16 cellular contexts compared by ENCODE assay signal in genomic region chr2:164522561-164522981, GRCh38.
"Had no signal": no experiment of that assay in that cellular context is flagged by ENCODE, and none has a peak within 500 bp of the region (broad histone marks: within the 10 kb centered on the region; RNA-seq: fewer than 3 reads in every experiment).

No MANE protein-coding gene starts in this region.

- FAIRE-seq: islet of Langerhans had no signal

- H3K4me3 ChIP-seq: esophagus muscularis mucosa, heart left ventricle, left ventricle myocardium inferior, sigmoid colon, stomach, thoracic aorta had no signal

- DNase-seq: activated CD4-positive, alpha-beta T cell treated with anti-CD3 and anti-CD28 coated beads, Interleukin-2, amount 50 U/mL, for 48 hours; activated CD4-positive, CD25-positive, alpha-beta regulatory T cell treated with anti-CD3 and anti-CD28 coated beads, Interleukin-2, amount 50 U/mL, for 72 hours; activated CD8-positive, alpha-beta memory T cell treated with anti-CD3 and anti-CD28 coated beads, Interleukin-2, amount 10 ng/mL, durations not matched to agents 7 days and 5 days; activated effector memory CD4-positive, alpha-beta T cell treated with Interleukin-2 at 50 U/mL for 16 hours; activated T-cell treated with anti-CD3 and anti-CD28 coated beads, Interleukin-2, amount 50 U/mL, for 24 hours; dermis blood vessel endothelial cell; heart left ventricle; left ventricle myocardium inferior; sigmoid colon; stimulated activated CD4-positive, alpha-beta T cell treated with anti-CD3 and anti-CD28 coated beads, Interleukin-4, amount 100 ng/mL, for 24 hours; stomach; T-helper 2 cell had no signal

- ATAC-seq: activated CD8-positive, alpha-beta memory T cell treated with anti-CD3 and anti-CD28 coated beads, Interleukin-2, amount 10 ng/mL, durations not matched to agents 7 days and 5 days; activated naive CD4-positive, alpha-beta T cell treated with anti-CD3 and anti-CD28 coated beads, Interleukin-2, amount 50 U/mL, for 72 hours; heart left ventricle had no signal

- H3K36me3 ChIP-seq: esophagus muscularis mucosa, heart left ventricle, sigmoid colon, thoracic aorta had no signal

- H3K27me3 ChIP-seq: esophagus muscularis mucosa, heart left ventricle, sigmoid colon, stomach had no signal
